20 cellular contexts compared by ENCODE assay signal in genomic region chr15:88835119-88835518, GRCh38. TPM values are rescaled to one million over a fixed set of nuclear protein-coding genes. Genes with fewer than 3 reads are reported as not detected.
"Had no signal": no experiment of that assay in that cellular context is flagged by ENCODE, and none has a peak within 500 bp of the region (broad histone marks: within the 10 kb centered on the region; RNA-seq: fewer than 3 reads in every experiment).

No MANE protein-coding gene starts in this region.

- H3K9me3 ChIP-seq: body of pancreas, mucosa of descending colon, neutrophil, sigmoid colon had no signal

- H3K9ac ChIP-seq: parathyroid adenoma had no signal

- H2AFZ ChIP-seq: parathyroid adenoma had no signal

- H3K36me3 Mint-ChIP-seq: activated naive CD8-positive, alpha-beta T cell; naive thymus-derived CD4-positive, alpha-beta T cell; WTC11 had no signal

- ATAC-seq: body of pancreas had no signal

- H3K27me3 Mint-ChIP-seq: activated CD4-positive, alpha-beta memory T cell treated with anti-CD3 and anti-CD28 coated beads, Interleukin-2, amount 10 ng/mL, durations not matched to agents 7 days and 5 days had no signal

- H3K27me3 ChIP-seq: body of pancreas, sigmoid colon had no signal

- H3K4me1 Mint-ChIP-seq: central memory CD8-positive, alpha-beta T cell; WTC11 had no signal

- H3K4me3 Mint-ChIP-seq: activated CD4-positive, alpha-beta memory T cell treated with anti-CD3 and anti-CD28 coated beads, Interleukin-2, amount 10 ng/mL, durations not matched to agents 7 days and 5 days; activated naive CD8-positive, alpha-beta T cell; activated T-cell treated with anti-CD3 and anti-CD28 coated beads, Interleukin-2, amount 50 U/mL, for 24 hours; central memory CD8-positive, alpha-beta T cell; naive thymus-derived CD4-positive, alpha-beta T cell; WTC11 had no signal

- H3K27ac Mint-ChIP-seq: activated CD4-positive, alpha-beta memory T cell treated with anti-CD3 and anti-CD28 coated beads, Interleukin-2, amount 10 ng/mL, durations not matched to agents 7 days and 5 days; activated naive CD8-positive, alpha-beta T cell; activated T-cell treated with anti-CD3 and anti-CD28 coated beads, Interleukin-2, amount 50 U/mL, for 24 hours; naive thymus-derived CD4-positive, alpha-beta T cell; WTC11 had no signal

- H3K4me3 ChIP-seq: body of pancreas, mucosa of descending colon, sigmoid colon had no signal

- H3K36me3 ChIP-seq: neutrophil, sigmoid colon had no signal

- H3K9me3 Mint-ChIP-seq: activated CD4-positive, alpha-beta memory T cell treated with anti-CD3 and anti-CD28 coated beads, Interleukin-2, amount 10 ng/mL, durations not matched to agents 7 days and 5 days; activated T-cell treated with anti-CD3 and anti-CD28 coated beads, Interleukin-2, amount 50 U/mL, for 24 hours; central memory CD8-positive, alpha-beta T cell; naive thymus-derived CD4-positive, alpha-beta T cell; WTC11 had no signal

- H3K4me1 ChIP-seq: body of pancreas, parathyroid adenoma, sigmoid colon had no signal

- FAIRE-seq: endothelial cell of umbilical vein, TTC549 had no signal

- H3K27ac ChIP-seq: body of pancreas, neutrophil, parathyroid adenoma, sigmoid colon had no signal

- DNase-seq: activated CD4-positive, alpha-beta memory T cell treated with anti-CD3 and anti-CD28 coated beads, Interleukin-2, amount 10 ng/mL, durations not matched to agents 7 days and 5 days; activated CD4-positive, alpha-beta T cell treated with anti-CD3 and anti-CD28 coated beads for 4 hours; activated gamma-delta T cell; activated T-cell treated with anti-CD3 and anti-CD28 coated beads, Interleukin-2, amount 50 U/mL, for 24 hours; effector CD8-positive, alpha-beta T cell; mucosa of descending colon; naive thymus-derived CD4-positive, alpha-beta T cell; sigmoid colon; stimulated activated CD4-positive, alpha-beta T cell treated with anti-CD3 and anti-CD28 coated beads, Interleukin-1b, Interleukin-23, amount 100 ng/mL, for 48 hours; T-helper 2 cell had no signal

- H3K79me2 ChIP-seq: parathyroid adenoma had no signal

RNA-seq across cellular contexts. Expression of gene ACAN, which starts 31.9 kb away (rescaled TPM):
- total RNA-seq: activated CD4-positive, alpha-beta memory T cell treated with anti-CD3 and anti-CD28 coated beads, Interleukin-2, amount 10 ng/mL, durations not matched to agents 7 days and 5 days; endothelial cell of umbilical vein; left lobe of liver; naive thymus-derived CD4-positive, alpha-beta T cell had no signal
- polyA plus RNA-seq: endothelial cell of umbilical vein, keratinocyte had no signal
